In genomic region chr5:181188700-181189362, GRCh38 we compare ENCODE assay signal across 8 cellular contexts. TPM values are rescaled to one million over a fixed set of nuclear protein-coding genes. Genes with fewer than 3 reads are reported as not detected.
DNase-seq lines count a peak whose midpoint lies in the region; ATAC-seq and TF ChIP-seq lines count a peak whose summit lies in the region.

No MANE protein-coding gene starts in this region.

- DNase-seq in HFF-Myc (ENCODE audit: extremely low read depth, low read depth) = no peak
- peak; percentile 85 for DNase-seq in activated CD4-positive, alpha-beta T cell treated with anti-CD3 and anti-CD28 coated beads for 36 hours
- DNase-seq in stimulated activated CD8-positive, alpha-beta memory T cell treated with anti-CD3 and anti-CD28 coated beads, Interleukin-15, amount 100 ng/mL, for 4 hours (ENCODE audit: low read depth in 2 of 2) = peak; percentile 41 to 67
- no peak for DNase-seq in NCI-H2029 treated with DMSO at 0.1 percent for 48 hours (lab: John Stamatoyannopoulos, UW)
- DNase-seq in NCI-H2107 (lab: John Stamatoyannopoulos, UW) = no peak
- DNase-seq in NCI-H446 treated with DMSO at 0.1 percent for 48 hours (lab: John Stamatoyannopoulos, UW) = no peak

- CTCF ChIA-PET in activated CD4-positive, alpha-beta T cell treated with anti-CD3 and anti-CD28 coated beads for 36 hours (lab: Charles Lee) = interaction anchor here (0.7 to 7.6 kb wide), 10 partner anchors 16 to 35 kb away, joined by 3 to 63 read pairs (median 4); partner anchors contain the start of gene TRIM7

- POLR2A ChIA-PET in activated CD4-positive, alpha-beta T cell treated with anti-CD3 and anti-CD28 coated beads for 36 hours (lab: Charles Lee) = interaction anchor here (0.6 to 3.0 kb wide), 6 partner anchors 19 to 329 kb away, joined by 3 to 24 read pairs (median 6); partner anchors contain the start of gene TRIM41

- H3K27ac Mint-ChIP-seq in activated CD4-positive, alpha-beta T cell treated with anti-CD3 and anti-CD28 coated beads for 36 hours = peak overlapping the region; percentile 95

- H3K4me3 Mint-ChIP-seq in activated CD4-positive, alpha-beta T cell treated with anti-CD3 and anti-CD28 coated beads for 36 hours = peak overlapping the region; percentile 88

- H3K9me3 Mint-ChIP-seq in activated CD4-positive, alpha-beta T cell treated with anti-CD3 and anti-CD28 coated beads for 36 hours (ENCODE audit: low read depth) = no peaks in the 10 kb centered on the region

- H3K36me3 Mint-ChIP-seq in activated CD4-positive, alpha-beta T cell treated with anti-CD3 and anti-CD28 coated beads for 36 hours (ENCODE audit: low read depth) = peaks cover 14% of the 10 kb centered on the region

- WGBS in mesodermal cell (ENCODE audit: insufficient coverage in 2 of 2), 2 experiments = 0% methylated on average over 30 to 31 of the region's 35 CpGs

- H3K27ac ChIP-seq in duodenal mucosa (ENCODE audit: low read depth, low read length) = peak overlapping the region; percentile 16
- peak overlapping the region; percentile 62 for H3K27ac ChIP-seq in mesodermal cell (ENCODE audit: low read depth, low read length, severe bottlenecking)

- intact Hi-C loops in activated CD4-positive, alpha-beta T cell treated with anti-CD3 and anti-CD28 coated beads for 36 hours (cut with DNase I, micrococcal nuclease) = loop anchor here (1.0 to 2.0 kb wide), 9 partner anchors 16 to 379 kb away; partner anchors contain the start of genes TRIM41 (in 1 of the 2) and TRIM52 (in 1 of the 2)

- H3K4me1 Mint-ChIP-seq in activated CD4-positive, alpha-beta T cell treated with anti-CD3 and anti-CD28 coated beads for 36 hours = peaks cover 46% of the 10 kb centered on the region

- ATAC-seq in activated CD4-positive, alpha-beta T cell treated with anti-CD3 and anti-CD28 coated beads for 36 hours = peak; percentile 0

- H3K36me3 ChIP-seq in duodenal mucosa (ENCODE audit: control insufficient read depth in 1 of 2, insufficient read depth in 2 of 2, low read length in 2 of 2) (no peaks in the 10 kb centered on the region), mesodermal cell (ENCODE audit: control insufficient read depth, insufficient read depth, low read length) (no peaks in the 10 kb centered on the region)

- no peaks in the 10 kb centered on the region for H3K27me3 ChIP-seq in duodenal mucosa (ENCODE audit: control insufficient read depth in 1 of 2, insufficient read depth in 2 of 2, low read length in 2 of 2)

- H3K4me3 ChIP-seq in HFF-Myc (replicated peaks; ENCODE audit: low read depth, low read length) (peak overlapping the region; percentile 67), duodenal mucosa (ENCODE audit: low read depth in 1 of 2, low read length in 2 of 2) (peak overlapping the region; percentile 95 to 99), mesodermal cell (ENCODE audit: extremely low read depth, insufficient read depth, low read length, poor library complexity, severe bottlenecking) (peak overlapping the region; percentile 77)

- H3K4me1 ChIP-seq in duodenal mucosa (ENCODE audit: control insufficient read depth in 1 of 2, insufficient read depth in 2 of 2, low read length in 2 of 2) = peaks cover 9 to 26% of the 10 kb centered on the region in 2 donors
- H3K4me1 ChIP-seq in mesodermal cell (ENCODE audit: control insufficient read depth, insufficient read depth, low read length, poor library complexity, severe bottlenecking) = peaks cover 9% of the 10 kb centered on the region

- TF ChIP-seq CTCF in HFF-Myc (IDR thresholded peaks at IDR 0.05; ENCODE audit: low read depth, low read length, missing control alignments) = no peak

- H3K27me3 Mint-ChIP-seq in activated CD4-positive, alpha-beta T cell treated with anti-CD3 and anti-CD28 coated beads for 36 hours = no peaks in the 10 kb centered on the region

- H3K9me3 ChIP-seq in duodenal mucosa (ENCODE audit: control insufficient read depth in 1 of 2, low read length in 2 of 2) (no peaks in the 10 kb centered on the region), mesodermal cell (ENCODE audit: control insufficient read depth, low read length) (no peaks in the 10 kb centered on the region)

- H3K9ac ChIP-seq in duodenal mucosa (ENCODE audit: low read depth in 1 of 2, low read length in 2 of 2) = peak overlapping the region; percentile 73 to 91

RNA-seq across cellular contexts. Expression of gene TRIM7, which starts 16.2 kb away (rescaled TPM):
- 1 to 10 TPM; 1.4 to 1.6 TPM for total RNA-seq in activated CD4-positive, alpha-beta T cell treated with anti-CD3 and anti-CD28 coated beads for 36 hours
- 0.37 TPM for polyA plus RNA-seq in mesodermal cell (2013, experiment 1 of 2)
- not detected for polyA plus RNA-seq in mesodermal cell (2013, experiment 2 of 2)

RNA-seq across cellular contexts. Expression of gene TRIM41, which starts 34.2 kb away (rescaled TPM):
- 10 to 100 TPM; 27.0 to 30.7 TPM for total RNA-seq in activated CD4-positive, alpha-beta T cell treated with anti-CD3 and anti-CD28 coated beads for 36 hours
- polyA plus RNA-seq in mesodermal cell (2013, experiment 1 of 2) = 16.0 TPM
- polyA plus RNA-seq in mesodermal cell (2013, experiment 2 of 2) = 16.1 TPM

RNA-seq across cellular contexts. Expression of gene OR2V2, which starts 41.4 kb away (rescaled TPM):
- total RNA-seq in activated CD4-positive, alpha-beta T cell treated with anti-CD3 and anti-CD28 coated beads for 36 hours = not detected
- not detected for polyA plus RNA-seq in mesodermal cell (2013, experiment 1 of 2)
- polyA plus RNA-seq in mesodermal cell (2013, experiment 2 of 2) = not detected

RNA-seq across cellular contexts. Expression of gene RACK1, which starts 54.9 kb away (rescaled TPM):
- 1,000 to 10,000 TPM; 2,724 to 3,901 TPM for total RNA-seq in activated CD4-positive, alpha-beta T cell treated with anti-CD3 and anti-CD28 coated beads for 36 hours
- 2,439 TPM for polyA plus RNA-seq in mesodermal cell (2013, experiment 1 of 2)
- polyA plus RNA-seq in mesodermal cell (2013, experiment 2 of 2) = 2,115 TPM

RNA-seq across cellular contexts. Expression of gene OR2V1, which starts 57.9 kb away (rescaled TPM):
- total RNA-seq in activated CD4-positive, alpha-beta T cell treated with anti-CD3 and anti-CD28 coated beads for 36 hours = not detected
- not detected for polyA plus RNA-seq in mesodermal cell (2013, experiment 1 of 2)
- not detected for polyA plus RNA-seq in mesodermal cell (2013, experiment 2 of 2)

Comparison
In these comparisons a context has a peak if more than half of its experiments do, and no peak if none do; other contexts are left out.
1. DNase-seq: peak in activated CD4-positive, alpha-beta T cell treated with anti-CD3 and anti-CD28 coated beads for 36 hours (single experiment) and stimulated activated CD8-positive, alpha-beta memory T cell treated with anti-CD3 and anti-CD28 coated beads, Interleukin-15, amount 100 ng/mL, for 4 hours (2 of 2); none in HFF-Myc (single experiment), NCI-H2029 treated with DMSO at 0.1 percent for 48 hours (single experiment), NCI-H2107 (single experiment) and NCI-H446 treated with DMSO at 0.1 percent for 48 hours (single experiment).
2. Peak in every context shown above with its lines, with median percentiles within 50 percentile points of each other: H3K4me3 ChIP-seq.